Comparison of ENCODE assay signal across 21 cellular contexts in genomic region chr5:135913713-135914626, GRCh38. TPM values are rescaled to one million over a fixed set of nuclear protein-coding genes. Genes with fewer than 3 reads are reported as not detected.
"Had no signal": no experiment of that assay in that cellular context is flagged by ENCODE, and none has a peak within 500 bp of the region (broad histone marks: within the 10 kb centered on the region; RNA-seq: fewer than 3 reads in every experiment).

No MANE protein-coding gene starts in this region.

- DNase-seq: activated CD4-positive, alpha-beta T cell treated with anti-CD3 and anti-CD28 coated beads for 1 hour; activated naive CD4-positive, alpha-beta T cell; erythroblast; gastrocnemius medialis; hippocampal formation; left lung; mammary epithelial cell; naive B cell; stimulated activated naive B cell treated with anti-CD40 and anti-IgM and Interleukin-4, amounts not matched to agents 10 μg/mL and 1 μg/mL and 100 μg/mL, for 72 hours; substantia nigra; SW 1271; uterus had no signal

- H3K9me3 ChIP-seq: ascending aorta, gastrocnemius medialis, left lung, neutrophil, SJSA1, tibial nerve, uterus had no signal

- H3K27ac Mint-ChIP-seq: naive B cell; stimulated activated naive B cell treated with anti-CD40 and anti-IgM and Interleukin-4, amounts not matched to agents 10 μg/mL and 1 μg/mL and 100 μg/mL, for 72 hours had no signal

- H3K27me3 ChIP-seq: ascending aorta, uterus had no signal

- H3K4me3 Mint-ChIP-seq: stimulated activated naive B cell treated with anti-CD40 and anti-IgM and Interleukin-4, amounts not matched to agents 10 μg/mL and 1 μg/mL and 100 μg/mL, for 72 hours had no signal

- H3K36me3 ChIP-seq: ascending aorta, gastrocnemius medialis, left lung, neutrophil, SJSA1, tibial nerve, uterus had no signal

- H3K9me3 Mint-ChIP-seq: stimulated activated naive B cell treated with anti-CD40 and anti-IgM and Interleukin-4, amounts not matched to agents 10 μg/mL and 1 μg/mL and 100 μg/mL, for 72 hours had no signal

- H3K4me1 ChIP-seq: ascending aorta, gastrocnemius medialis, left lung, SJSA1, tibial nerve, uterus had no signal

- H3K36me3 Mint-ChIP-seq: naive B cell; stimulated activated naive B cell treated with anti-CD40 and anti-IgM and Interleukin-4, amounts not matched to agents 10 μg/mL and 1 μg/mL and 100 μg/mL, for 72 hours had no signal

- H3K4me1 Mint-ChIP-seq: naive B cell; stimulated activated naive B cell treated with anti-CD40 and anti-IgM and Interleukin-4, amounts not matched to agents 10 μg/mL and 1 μg/mL and 100 μg/mL, for 72 hours had no signal

- H3K27ac ChIP-seq: ascending aorta, gastrocnemius medialis, left lung, neutrophil, SJSA1, tibial nerve, uterus had no signal

- H3K4me3 ChIP-seq: ascending aorta, gastrocnemius medialis, left lung, SJSA1, tibial nerve, uterus had no signal

- ATAC-seq: gastrocnemius medialis; left lung; stimulated activated naive B cell treated with anti-CD40 and anti-IgM and Interleukin-4, amounts not matched to agents 10 μg/mL and 1 μg/mL and 100 μg/mL, for 72 hours had no signal

RNA-seq across cellular contexts. Expression of gene IL9, which starts 18.3 kb away (rescaled TPM):
- total RNA-seq: ascending aorta, dermis microvascular lymphatic vessel endothelial cell, gastrocnemius medialis, left lung, mammary epithelial cell, mononuclear cell, renal cortical epithelial cell, SJSA1, tibial nerve, uterus had no signal
- polyA plus RNA-seq: keratinocyte, mammary epithelial cell had no signal

RNA-seq across cellular contexts. Expression of gene LECT2, which starts 40.8 kb away (rescaled TPM):
- total RNA-seq: activated CD8-positive, alpha-beta memory T cell treated with anti-CD3 and anti-CD28 coated beads for 36 hours; ascending aorta; dermis microvascular lymphatic vessel endothelial cell; gastrocnemius medialis; left lung; mammary epithelial cell; mononuclear cell; renal cortical epithelial cell; SJSA1; tibial nerve; uterus had no signal
- polyA plus RNA-seq: keratinocyte, mammary epithelial cell had no signal
